16 cellular contexts compared by ENCODE assay signal in genomic region chr16:18782697-18783429, GRCh38. TPM values are rescaled to one million over a fixed set of nuclear protein-coding genes. Genes with fewer than 3 reads are reported as not detected.
DNase-seq lines count a peak whose midpoint lies in the region; ATAC-seq, FAIRE-seq and TF ChIP-seq lines count a peak whose summit lies in the region.
"Had no signal": no experiment of that assay in that cellular context is flagged by ENCODE, and none has a peak within 500 bp of the region (broad histone marks: within the 10 kb centered on the region; RNA-seq: fewer than 3 reads in every experiment).

No MANE protein-coding gene starts in this region.

- H3K4me1 Mint-ChIP-seq in CD4-positive, alpha-beta memory T cell: peaks cover 31 to 48% (median 40%) of the 10 kb centered on the region in 4 donors
- peaks cover 48% of the 10 kb centered on the region for H3K4me1 Mint-ChIP-seq in activated CD8-positive, alpha-beta T cell treated with anti-CD3 and anti-CD28 coated beads, Interleukin-2, amount 10 ng/mL, durations not matched to agents 7 days and 5 days (ENCODE audit: low read depth)
- peaks cover 28 to 46% (median 34%) of the 10 kb centered on the region in 7 donors for H3K4me1 Mint-ChIP-seq in naive thymus-derived CD4-positive, alpha-beta T cell

- H3K4me3 Mint-ChIP-seq in CD4-positive, alpha-beta memory T cell: peak overlapping the region in 1 of 8 donors; percentile 62
- no peak overlapping the region for H3K4me3 Mint-ChIP-seq in activated CD8-positive, alpha-beta T cell treated with anti-CD3 and anti-CD28 coated beads, Interleukin-2, amount 10 ng/mL, durations not matched to agents 7 days and 5 days
- H3K4me3 Mint-ChIP-seq in naive thymus-derived CD4-positive, alpha-beta T cell: no peak overlapping the region
- H3K4me3 Mint-ChIP-seq: HFFc6 had no signal

- FAIRE-seq in A549 (lab: Jason Lieb, UNC): no peak

- H3K36me3 Mint-ChIP-seq in CD4-positive, alpha-beta memory T cell: peaks cover 44 to 51% of the 10 kb centered on the region in 2 donors
- peaks cover 51% of the 10 kb centered on the region for H3K36me3 Mint-ChIP-seq in activated CD8-positive, alpha-beta T cell treated with anti-CD3 and anti-CD28 coated beads, Interleukin-2, amount 10 ng/mL, durations not matched to agents 7 days and 5 days (ENCODE audit: low read depth)
- peaks cover 4 to 43% (median 41%) of the 10 kb centered on the region in 5 donors for H3K36me3 Mint-ChIP-seq in naive thymus-derived CD4-positive, alpha-beta T cell

- H3K36me3 ChIP-seq in CD4-positive, alpha-beta memory T cell (ENCODE audit: insufficient read depth, low read length): peaks cover 47% of the 10 kb centered on the region
- H3K36me3 ChIP-seq in naive thymus-derived CD4-positive, alpha-beta T cell (ENCODE audit: control insufficient read depth in 2 of 3, insufficient read depth in 3 of 3, low read length in 3 of 3): peaks cover 26 to 56% (median 30%) of the 10 kb centered on the region in 3 experiments

- no peak for TF ChIP-seq POLR2A in A549 (IDR thresholded peaks at IDR 0.05; ENCODE audit: low read length)

- H3K27ac Mint-ChIP-seq in CD4-positive, alpha-beta memory T cell: peak overlapping the region; percentile 46 to 93 (median 83)
- H3K27ac Mint-ChIP-seq in activated CD8-positive, alpha-beta T cell treated with anti-CD3 and anti-CD28 coated beads, Interleukin-2, amount 10 ng/mL, durations not matched to agents 7 days and 5 days: peak overlapping the region; percentile 58
- H3K27ac Mint-ChIP-seq in naive thymus-derived CD4-positive, alpha-beta T cell: peak overlapping the region in 3 of 9 donors; percentile 16 to 39 (median 17)
- H3K27ac Mint-ChIP-seq: HFFc6, nephron had no signal

- H3K27ac ChIP-seq in A549: no peak overlapping the region
- no peak overlapping the region for H3K27ac ChIP-seq in CD4-positive, alpha-beta memory T cell (ENCODE audit: low read depth, low read length)
- H3K27ac ChIP-seq in naive thymus-derived CD4-positive, alpha-beta T cell (ENCODE audit: low read depth, low read length): no peak overlapping the region
- H3K27ac ChIP-seq: testis had no signal

- no peak overlapping the region for H3K4me3 ChIP-seq in A549
- no peak overlapping the region for H3K4me3 ChIP-seq in CD4-positive, alpha-beta memory T cell (ENCODE audit: low read length in 2 of 2)
- no peak overlapping the region for H3K4me3 ChIP-seq in naive thymus-derived CD4-positive, alpha-beta T cell (ENCODE audit: low read length)
- H3K4me3 ChIP-seq: testis had no signal

- H3K9me3 Mint-ChIP-seq in CD4-positive, alpha-beta memory T cell: peaks cover 0 to 2% (median 0%) of the 10 kb centered on the region in 8 donors
- H3K9me3 Mint-ChIP-seq in activated CD8-positive, alpha-beta T cell treated with anti-CD3 and anti-CD28 coated beads, Interleukin-2, amount 10 ng/mL, durations not matched to agents 7 days and 5 days (ENCODE audit: insufficient read depth): no peaks in the 10 kb centered on the region
- no peaks in the 10 kb centered on the region for H3K9me3 Mint-ChIP-seq in naive thymus-derived CD4-positive, alpha-beta T cell
- H3K9me3 Mint-ChIP-seq: brain, HFFc6, nephron had no signal

- TF ChIP-seq EP300 in A549 (IDR thresholded peaks at IDR 0.05): no peak

- TF ChIP-seq RAD21 in A549 (conservative IDR thresholded peaks at IDR 0.05 in 1 of 2, IDR thresholded peaks at IDR 0.05 in 1 of 2): no peak

- WGBS in A549 (ENCODE audit: missing lambda C conversion rate): 90% methylated on average over 8 of the region's 8 CpGs

- no peaks in the 10 kb centered on the region for H3K9me3 ChIP-seq in A549
- H3K9me3 ChIP-seq in CD4-positive, alpha-beta memory T cell (ENCODE audit: control insufficient read depth in 1 of 2, low read length in 2 of 2): no peaks in the 10 kb centered on the region
- H3K9me3 ChIP-seq in naive thymus-derived CD4-positive, alpha-beta T cell (ENCODE audit: control insufficient read depth in 2 of 3, low read length in 3 of 3): no peaks in the 10 kb centered on the region
- H3K9me3 ChIP-seq: testis had no signal

- no peaks in the 10 kb centered on the region for H3K27me3 Mint-ChIP-seq in CD4-positive, alpha-beta memory T cell
- H3K27me3 Mint-ChIP-seq in activated CD8-positive, alpha-beta T cell treated with anti-CD3 and anti-CD28 coated beads, Interleukin-2, amount 10 ng/mL, durations not matched to agents 7 days and 5 days (ENCODE audit: low read depth): no peaks in the 10 kb centered on the region
- H3K27me3 Mint-ChIP-seq in naive thymus-derived CD4-positive, alpha-beta T cell: no peaks in the 10 kb centered on the region
- H3K27me3 Mint-ChIP-seq: brain had no signal

- DNase-seq in A549 (ENCODE audit: low read depth in 1 of 2, low spot score in 1 of 2) (no peak), islet precursor cell (no peak), mucosa of gallbladder (ENCODE audit: low spot score) (no peak)
- DNase-seq in CD4-positive, alpha-beta memory T cell: peak in 1 of 5 donors; percentile 49
- no peak for DNase-seq in activated CD8-positive, alpha-beta T cell treated with anti-CD3 and anti-CD28 coated beads, Interleukin-2, amount 10 ng/mL, durations not matched to agents 7 days and 5 days
- DNase-seq in naive thymus-derived CD4-positive, alpha-beta T cell: no peak
- DNase-seq: activated effector memory CD4-positive, alpha-beta T cell treated with Interleukin-2 at 50 U/mL for 16 hours; dermis blood vessel endothelial cell; head of caudate nucleus; HFFc6; NCI-H2227 treated with DMSO at 0.1 percent for 48 hours; testis had no signal

- peaks cover 34% of the 10 kb centered on the region for H3K4me1 ChIP-seq in A549
- H3K4me1 ChIP-seq in CD4-positive, alpha-beta memory T cell (ENCODE audit: insufficient read depth, low read length): peaks cover 53% of the 10 kb centered on the region
- peaks cover 11 to 46% of the 10 kb centered on the region in 2 donors for H3K4me1 ChIP-seq in naive thymus-derived CD4-positive, alpha-beta T cell (ENCODE audit: control insufficient read depth in 2 of 2, insufficient read depth in 2 of 2, low read length in 2 of 2)

- TF ChIP-seq CTCF in A549 (IDR thresholded peaks at IDR 0.05): no peak

- POLR2A ChIA-PET in A549 (lab: Yijun Ruan, JAX): no interaction called here
- POLR2A ChIA-PET in CD4-positive, alpha-beta memory T cell (lab: Charles Lee; ENCODE audit: partially characterized antibody): interaction anchor here (2.0 to 10.4 kb wide), 2 partner anchors 12 to 18 kb away, joined by 7 to 176 read pairs; partner anchors contain the start of gene ARL6IP1
- POLR2A ChIA-PET in activated CD8-positive, alpha-beta T cell treated with anti-CD3 and anti-CD28 coated beads, Interleukin-2, amount 10 ng/mL, durations not matched to agents 7 days and 5 days (lab: Charles Lee): interaction anchor here (0.8 to 1.2 kb wide), 4 partner anchors 9 to 19 kb away, joined by 3 to 5 read pairs (median 4); partner anchors contain the start of gene ARL6IP1
- POLR2A ChIA-PET in naive thymus-derived CD4-positive, alpha-beta T cell (lab: Charles Lee): no interaction called here

- CTCF ChIA-PET in A549 (lab: Yijun Ruan, JAX): no interaction called here
- CTCF ChIA-PET in CD4-positive, alpha-beta memory T cell (lab: Charles Lee; ENCODE audit: partially characterized antibody): interaction anchor here (2.1 kb wide), 1 partner anchor 19 kb away, joined by 10 read pairs; the partner anchor contains the start of gene ARL6IP1
- CTCF ChIA-PET in activated CD8-positive, alpha-beta T cell treated with anti-CD3 and anti-CD28 coated beads, Interleukin-2, amount 10 ng/mL, durations not matched to agents 7 days and 5 days (lab: Charles Lee): interaction anchor here (1.5 kb wide), 1 partner anchor 18 kb away, joined by 5 read pairs; the partner anchor contains the start of gene ARL6IP1
- CTCF ChIA-PET in naive thymus-derived CD4-positive, alpha-beta T cell (lab: Charles Lee): interaction anchor here (1.6 kb wide), 1 partner anchor 19 kb away, joined by 4 read pairs; the partner anchor contains the start of gene ARL6IP1

- no peak for ATAC-seq in A549
- peak; percentile 22 for ATAC-seq in activated CD8-positive, alpha-beta T cell treated with anti-CD3 and anti-CD28 coated beads, Interleukin-2, amount 10 ng/mL, durations not matched to agents 7 days and 5 days
- peak; percentile 57 for ATAC-seq in naive thymus-derived CD4-positive, alpha-beta T cell
- no peak for ATAC-seq in GM21737 (IDR thresholded peaks at IDR 0.05; ENCODE audit: unreplicated experiment)
- ATAC-seq: esophagus mucosa had no signal

- H3K4me2 ChIP-seq in A549: no peak overlapping the region

- intact Hi-C loops in CD4-positive, alpha-beta memory T cell (cut with micrococcal nuclease): no loop called here
- intact Hi-C loops in naive thymus-derived CD4-positive, alpha-beta T cell (cut with micrococcal nuclease): no loop called here

- H3K27me3 ChIP-seq in CD4-positive, alpha-beta memory T cell (ENCODE audit: insufficient read depth, low read length): no peaks in the 10 kb centered on the region
- no peaks in the 10 kb centered on the region for H3K27me3 ChIP-seq in naive thymus-derived CD4-positive, alpha-beta T cell (ENCODE audit: control insufficient read depth in 2 of 2, insufficient read depth in 2 of 2, low read length in 2 of 2)
- H3K27me3 ChIP-seq: testis had no signal

RNA-seq across cellular contexts. Expression of gene RPS15A, which starts 7.3 kb away (rescaled TPM):
- 4,362 and 5,012 TPM in 2 replicates for polyA plus RNA-seq in A549 (2011; rRNA removed)
- 3,949 and 4,951 TPM in 2 replicates for polyA plus RNA-seq in A549 (2012; cell fraction: cytosol; rRNA removed)
- polyA plus RNA-seq in A549 (2012; cell fraction: nucleus; rRNA removed): 966 and 1,458 TPM in 2 replicates
- polyA plus RNA-seq in A549 (2017; fragmentation: RNase III; extraction: RNeasy Plus Mini Kit Qiagen cat#74134 plus additional on column Dnase treatment): 1,817 to 2,035 TPM (median 1,908 TPM) in 3 replicates
- polyA minus RNA-seq in A549 (2011; rRNA and poly(A)+ RNA removed): 545 and 1,115 TPM in 2 replicates
- 1,000 to 10,000 TPM; 3,088 to 3,151 TPM for total RNA-seq in CD4-positive, alpha-beta memory T cell
- polyA plus RNA-seq in CD4-positive, alpha-beta memory T cell: 1,000 to 10,000 TPM; 2,383 to 3,794 TPM
- total RNA-seq in activated CD8-positive, alpha-beta T cell treated with anti-CD3 and anti-CD28 coated beads, Interleukin-2, amount 10 ng/mL, durations not matched to agents 7 days and 5 days: 1,000 to 10,000 TPM; 1,594 to 1,602 TPM
- total RNA-seq in naive thymus-derived CD4-positive, alpha-beta T cell: 1,000 to 10,000 TPM; 2,060 to 3,897 (median 3,815) TPM
- polyA plus RNA-seq in naive thymus-derived CD4-positive, alpha-beta T cell: 1,000 to 10,000 TPM; 4,571 to 5,300 TPM
- 899 TPM for total RNA-seq in mucosa of gallbladder

RNA-seq across cellular contexts. Expression of gene ARL6IP1, which starts 18.5 kb away (rescaled TPM):
- polyA plus RNA-seq in A549 (2011; rRNA removed) (403 and 479 TPM in 2 replicates), A549 (2017; fragmentation: RNase III; extraction: RNeasy Plus Mini Kit Qiagen cat#74134 plus additional on column Dnase treatment) (435 to 459 TPM (median 456 TPM) in 3 replicates)
- 165 and 196 TPM in 2 replicates for polyA plus RNA-seq in A549 (2012; cell fraction: cytosol; rRNA removed)
- 108 and 220 TPM in 2 replicates for polyA plus RNA-seq in A549 (2012; cell fraction: nucleus; rRNA removed)
- 412 and 429 TPM in 2 replicates for polyA minus RNA-seq in A549 (2011; rRNA and poly(A)+ RNA removed)
- total RNA-seq in CD4-positive, alpha-beta memory T cell: 100 to 1,000 TPM; 105 to 106 TPM
- 100 to 1,000 TPM; 188 to 306 TPM for polyA plus RNA-seq in CD4-positive, alpha-beta memory T cell
- total RNA-seq in activated CD8-positive, alpha-beta T cell treated with anti-CD3 and anti-CD28 coated beads, Interleukin-2, amount 10 ng/mL, durations not matched to agents 7 days and 5 days: 100 to 1,000 TPM; 234 to 240 TPM
- total RNA-seq in naive thymus-derived CD4-positive, alpha-beta T cell: 100 to 1,000 TPM in 2 of 5 experiments, 10 to 100 TPM in 3; 82.9 to 208 (median 94.4) TPM
- 100 to 1,000 TPM; 174 to 182 TPM for polyA plus RNA-seq in naive thymus-derived CD4-positive, alpha-beta T cell
- total RNA-seq in mucosa of gallbladder: 154 TPM

Comparison
In these comparisons a context has a peak if more than half of its experiments do, and no peak if none do; other contexts are left out.
1. ATAC-seq: peak in activated CD8-positive, alpha-beta T cell treated with anti-CD3 and anti-CD28 coated beads, Interleukin-2, amount 10 ng/mL, durations not matched to agents 7 days and 5 days (single experiment) and naive thymus-derived CD4-positive, alpha-beta T cell (single experiment); none in A549 (0 of 2) and GM21737 (single experiment).
2. POLR2A ChIA-PET loops: an anchor here in CD4-positive, alpha-beta memory T cell (2.0 to 10.4 kb wide) and activated CD8-positive, alpha-beta T cell treated with anti-CD3 and anti-CD28 coated beads, Interleukin-2, amount 10 ng/mL, durations not matched to agents 7 days and 5 days (0.8 to 1.2 kb wide); none called in A549 and naive thymus-derived CD4-positive, alpha-beta T cell.